In the genomic region with DNA sequence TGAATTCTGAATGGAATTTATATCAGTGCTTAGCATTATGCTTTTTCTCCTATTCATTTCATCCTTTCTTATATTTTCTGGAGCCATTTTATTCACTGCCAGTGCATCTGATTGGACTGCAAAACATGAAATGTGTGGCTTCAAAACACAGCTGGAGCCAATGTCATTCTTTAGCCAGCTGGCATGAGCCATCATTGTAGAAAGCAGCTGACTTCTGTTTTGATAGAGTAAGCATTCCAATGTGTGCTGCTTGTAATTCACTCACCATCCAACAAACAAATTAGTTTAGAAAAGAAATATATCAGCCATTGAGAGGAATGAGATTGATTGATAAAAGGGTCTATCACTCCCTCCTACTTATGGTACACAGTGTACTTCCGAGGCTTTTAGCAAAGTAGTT, we compare ENCODE assay signal across 12 cellular contexts.
"Had no signal": no experiment of that assay in that cellular context is flagged by ENCODE, and none has a peak within 500 bp of the region (broad histone marks: within the 10 kb centered on the region; RNA-seq: fewer than 3 reads in every experiment).

No MANE protein-coding gene starts in this region.

- H3K4me3 ChIP-seq: lower lobe of right lung, testis had no signal

- H3K9me3 ChIP-seq: lower lobe of right lung, testis had no signal

- H3K36me3 ChIP-seq: lower lobe of right lung had no signal

- H3K27me3 ChIP-seq: testis had no signal

- DNase-seq: activated CD4-positive, alpha-beta T cell treated with anti-CD3 and anti-CD28 coated beads, Interleukin-2, amount 50 U/mL, for 48 hours; activated CD4-positive, CD25-positive, alpha-beta regulatory T cell treated with anti-CD3 and anti-CD28 coated beads, Interleukin-2, amount 50 U/mL, for 72 hours; activated CD8-positive, alpha-beta memory T cell treated with anti-CD3 and anti-CD28 coated beads, Interleukin-2, amount 10 ng/mL, durations not matched to agents 7 days and 5 days; activated effector memory CD4-positive, alpha-beta T cell treated with anti-CD3 and anti-CD28 coated beads, Interleukin-2, amount 50 U/mL, for 16 hours; activated T-cell treated with anti-CD3 and anti-CD28 coated beads, Interleukin-2, amount 50 U/mL, for 24 hours; immature natural killer cell; left cardiac atrium; lower lobe of right lung; stimulated activated CD4-positive, alpha-beta T cell treated with anti-CD3 and anti-CD28 coated beads, Interleukin-4, amount 100 ng/mL, for 1 hour; stimulated activated CD8-positive, alpha-beta memory T cell treated with anti-CD3 and anti-CD28 coated beads, Interleukin-4, amount 100 ng/mL, for 48 hours; T-helper 9 cell; testis had no signal

- H3K27ac ChIP-seq: lower lobe of right lung, testis had no signal

- H3K4me1 ChIP-seq: lower lobe of right lung, testis had no signal
